ENCODE assay signal across 2 cellular contexts in genomic region chr19:49425922-49426592, GRCh38.
TF ChIP-seq lines count a peak whose summit lies in the region.

No MANE protein-coding gene starts in this region.

TF ChIP-seq in SK-N-SH, 30 proteins besides CTCF, POLR2A, EP300 and RAD21:
- TF ChIP-seq EZH2phosphoT487 (IDR thresholded peaks at IDR 0.05; ENCODE audit: borderline replicate concordance, low read depth) (0 out of 2 replicates have a peak, but pooled peaks have one; percentile 23), ZBTB33 (IDR thresholded peaks at IDR 0.05; ENCODE audit: borderline replicate concordance, low read depth) (no peak)

TF ChIP-seq in SK-N-SH treated with all-trans-retinoic acid at 6 μM for 48 hours, 23 proteins besides CTCF, POLR2A, EP300 and RAD21:
- TF ChIP-seq TCF4 (CRISPR knock-in tag; IDR thresholded peaks at IDR 0.05; ENCODE audit: borderline replicate concordance) = no peak
- no peak for TF ChIP-seq ZNF70 (CRISPR knock-in tag; IDR thresholded peaks at IDR 0.05)
- TF ChIP-seq ZNF8 (CRISPR knock-in tag; IDR thresholded peaks at IDR 0.05) = no peak
- TF ChIP-seq GLIS3 (CRISPR knock-in tag; IDR thresholded peaks at IDR 0.05) = no peak
- TF ChIP-seq ZC3H10 (CRISPR knock-in tag; IDR thresholded peaks at IDR 0.05) = no peak
- TF ChIP-seq CSDC2 (CRISPR knock-in tag; IDR thresholded peaks at IDR 0.05) = no peak
TF ChIP-seq in SK-N-SH treated with all-trans-retinoic acid at 6 μM for 48 hours: peak in this region for 0.
